ENCODE assay signal across 15 cellular contexts in the genomic region with DNA sequence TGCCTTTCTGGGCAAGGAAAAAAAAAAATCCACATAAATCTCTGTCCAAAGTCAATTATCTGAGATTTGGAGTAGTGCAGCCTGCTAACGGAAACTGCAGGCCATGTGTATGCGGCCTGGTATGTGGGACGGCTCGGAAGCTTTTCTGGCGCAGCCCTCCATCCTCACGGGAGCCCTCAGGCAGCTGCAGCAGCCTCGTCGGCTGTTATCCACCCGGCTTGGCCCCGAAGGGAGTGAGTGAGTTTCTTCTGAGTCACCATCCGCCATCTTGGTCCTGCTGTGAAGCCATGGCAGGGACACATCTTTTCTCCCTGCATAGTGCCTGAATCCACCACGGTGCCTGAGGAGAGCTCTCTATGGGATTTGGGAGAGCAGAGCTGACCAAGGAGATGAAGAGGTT.
DNase-seq lines count a peak whose midpoint lies in the region; ATAC-seq, FAIRE-seq and TF ChIP-seq lines count a peak whose summit lies in the region.
"Had no signal": no experiment of that assay in that cellular context is flagged by ENCODE, and none has a peak within 500 bp of the region (broad histone marks: within the 10 kb centered on the region; RNA-seq: fewer than 3 reads in every experiment).

No MANE protein-coding gene starts in this region.

- H3K36me3 ChIP-seq in pancreas = no peaks in the 10 kb centered on the region

- H3K4me3 ChIP-seq in pancreas (no peak overlapping the region), dorsolateral prefrontal cortex (no peak overlapping the region)

- ATAC-seq in pancreas = peak in 3 of 4 donors; percentile 32 to 44 (median 42)
- ATAC-seq: naive thymus-derived CD8-positive, alpha-beta T cell; T-cell had no signal

- no peaks in the 10 kb centered on the region for H3K4me1 ChIP-seq in pancreas

- no peaks in the 10 kb centered on the region for H3K9me3 ChIP-seq in pancreas

- FAIRE-seq in pancreas (lab: Jason Lieb, UNC) = no peak

- H3K27ac ChIP-seq in pancreas (no peak overlapping the region), dorsolateral prefrontal cortex (no peak overlapping the region)

- 87% methylated on average over 12 of the region's 12 CpGs for WGBS in pancreas, 2 donors

- no peaks in the 10 kb centered on the region for H3K27me3 ChIP-seq in pancreas
- no peaks in the 10 kb centered on the region for H3K27me3 ChIP-seq in dorsolateral prefrontal cortex

- TF ChIP-seq CTCF in pancreas (IDR thresholded peaks at IDR 0.05) = no peak
- TF ChIP-seq CTCF in dorsolateral prefrontal cortex (IDR thresholded peaks at IDR 0.05 in 54 of 56, conservative IDR thresholded peaks at IDR 0.05 in 2 of 56; ENCODE audit: low read depth in 1 of 56, partially characterized antibody in 56 of 56) = no peak

- intact Hi-C loops in pancreas (cut with DNase I) = loop anchor here in 1 of 3 donors (10.0 kb wide), 1 partner anchor 86 kb away; no protein-coding TSS in a partner anchor
- intact Hi-C loops in dorsolateral prefrontal cortex (cut with DNase I) = no loop called here

- DNase-seq in AG08395 (ENCODE audit: low spot score) (peak; percentile 96), RKO (ENCODE audit: low spot score) (peak; percentile 12), fibroblast of the conjunctiva (ENCODE audit: low read depth) (peak; percentile 22), pancreas (peak in 1 of 6 donors; percentile 6), NCI-H187 treated with DMSO at 0.1 percent for 48 hours (lab: John Stamatoyannopoulos, UW) (no peak), middle frontal gyrus (ENCODE audit: extremely low spot score, low spot score) (no peak), NCI-H1105 treated with DMSO at 0.1 percent for 48 hours (lab: John Stamatoyannopoulos, UW) (no peak), dorsolateral prefrontal cortex (no peak)
- DNase-seq: activated CD8-positive, alpha-beta memory T cell treated with anti-CD3 and anti-CD28 coated beads for 24 hours; activated naive CD8-positive, alpha-beta T cell treated with anti-CD3 and anti-CD28 coated beads, Interleukin-2, amount 10 ng/mL, durations not matched to agents 7 days and 5 days; AML-193; DMS79 treated with DMSO at 0.1 percent for 48 hours; naive thymus-derived CD8-positive, alpha-beta T cell; NCI-H146; T-cell had no signal

Comparison
In these comparisons a context has a peak if more than half of its experiments do, and no peak if none do; other contexts are left out.
1. DNase-seq: peak in AG08395 (single experiment), RKO (single experiment) and fibroblast of the conjunctiva (single experiment); none in NCI-H187 treated with DMSO at 0.1 percent for 48 hours (single experiment), middle frontal gyrus (single experiment), NCI-H1105 treated with DMSO at 0.1 percent for 48 hours (single experiment) and dorsolateral prefrontal cortex (0 of 10).